ENCODE assay signal across 2 cellular contexts in genomic region chr17:73148540-73149334, GRCh38.
TF ChIP-seq lines count a peak whose summit lies in the region.

No MANE protein-coding gene starts in this region.

TF ChIP-seq in HepG2, 621 proteins besides CTCF, POLR2A, EP300 and RAD21:
- peak; percentile 79 for TF ChIP-seq MAFF (IDR thresholded peaks at IDR 0.05; ENCODE audit: low read depth, low read length)
- TF ChIP-seq KDM1A (CRISPR knock-in tag; IDR thresholded peaks at IDR 0.05) = no peak
- TF ChIP-seq MAFK (conservative IDR thresholded peaks at IDR 0.05 in 1 of 2, IDR thresholded peaks at IDR 0.05 in 1 of 2; ENCODE audit: low read length in 2 of 2) = peak; percentile 85 to 88
- TF ChIP-seq MXD4 (CRISPR knock-in tag; IDR thresholded peaks at IDR 0.05) = no peak

TF ChIP-seq in endothelial cell of umbilical vein, 7 proteins besides CTCF, POLR2A, EP300 and RAD21:
- TF ChIP-seq GATA2 (IDR thresholded peaks at IDR 0.05; ENCODE audit: insufficient read depth, insufficient read length, low read depth, low read length) (no peak), JUN (IDR thresholded peaks at IDR 0.05; ENCODE audit: borderline replicate concordance, insufficient read depth, insufficient read length, low read depth) (no peak), EZH2 (IDR thresholded peaks at IDR 0.05; ENCODE audit: borderline replicate concordance, low read depth, low read length, severe bottlenecking) (no peak), FOS (IDR thresholded peaks at IDR 0.05; ENCODE audit: borderline replicate concordance, insufficient read depth, low read length) (no peak), MYC (IDR thresholded peaks at IDR 0.05; ENCODE audit: low read depth, low read length) (no peak), POLR2AphosphoS5 (IDR thresholded peaks at IDR 0.05; ENCODE audit: insufficient read depth, low read depth, low read length) (no peak)
- TF ChIP-seq, protein P1, sequence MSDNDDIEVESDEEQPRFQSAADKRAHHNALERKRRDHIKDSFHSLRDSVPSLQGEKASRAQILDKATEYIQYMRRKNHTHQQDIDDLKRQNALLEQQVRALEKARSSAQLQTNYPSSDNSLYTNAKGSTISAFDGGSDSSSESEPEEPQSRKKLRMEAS (IDR thresholded peaks at IDR 0.05; ENCODE audit: insufficient read depth, insufficient read length) = no peak
